ENCODE assay signal across 18 cellular contexts in the genomic region with DNA sequence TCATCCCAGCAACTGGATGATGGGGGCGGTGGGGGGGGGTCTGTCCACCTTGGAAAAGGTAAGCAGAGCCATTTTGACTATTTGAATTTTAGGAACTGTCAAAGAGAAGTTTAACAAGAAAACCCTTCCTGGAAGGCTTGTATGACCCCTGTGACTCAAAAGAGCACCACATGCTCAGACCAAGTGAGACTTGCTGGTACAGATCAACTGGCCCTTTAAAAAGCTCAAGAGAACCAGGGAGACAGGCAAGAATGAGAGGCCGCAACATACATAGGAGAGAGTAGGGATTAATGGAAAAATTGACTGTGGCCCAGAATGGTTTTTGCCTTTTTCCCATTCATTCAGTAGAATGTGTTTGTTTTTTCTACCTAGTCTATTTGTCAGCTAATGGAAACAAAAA. TPM values are rescaled to one million over a fixed set of nuclear protein-coding genes. Genes with fewer than 3 reads are reported as not detected.
DNase-seq lines count a peak whose midpoint lies in the region; ATAC-seq, FAIRE-seq and TF ChIP-seq lines count a peak whose summit lies in the region.
"Had no signal": no experiment of that assay in that cellular context is flagged by ENCODE, and none has a peak within 500 bp of the region (broad histone marks: within the 10 kb centered on the region; RNA-seq: fewer than 3 reads in every experiment).

No MANE protein-coding gene starts in this region.

- no peak for DNase-seq in CD4-positive, alpha-beta T cell
- peak; percentile 20 for DNase-seq in ELR (ENCODE audit: low read depth)
- no peak for DNase-seq in RWPE2 (ENCODE audit: low spot score)
- no peak for DNase-seq in endothelial cell of umbilical vein (ENCODE audit: low read depth, low spot score)
- DNase-seq in NCI-H1092 treated with DMSO at 0.1 percent for 48 hours (lab: John Stamatoyannopoulos, UW): no peak
- DNase-seq: EL, MM.1S, NCI-H1105, NCI-H146, NCI-H2029, NCI-H2171 treated with DMSO at 0.1 percent for 48 hours, NCI-H524 treated with DMSO at 0.1 percent for 48 hours, OCI-M1, Right ventricle myocardium superior, T-helper 2 cell had no signal

- no peaks in the 10 kb centered on the region for H3K27me3 ChIP-seq in CD4-positive, alpha-beta T cell (ENCODE audit: control insufficient read depth, insufficient read depth, low read length)
- no peaks in the 10 kb centered on the region for H3K27me3 ChIP-seq in RWPE2 (ENCODE audit: insufficient read depth, poor library complexity, severe bottlenecking)
- no peaks in the 10 kb centered on the region for H3K27me3 ChIP-seq in endothelial cell of umbilical vein (ENCODE audit: control insufficient read depth in 2 of 2, insufficient read depth in 2 of 2, low read length in 2 of 2)
- H3K27me3 ChIP-seq: BLaER1 treated with 17β-estradiol and CSF1 and Interleukin-3, amounts not matched to agents 10 nM and 100 nM had no signal

- no peaks in the 10 kb centered on the region for H3K9me3 ChIP-seq in CD4-positive, alpha-beta T cell (ENCODE audit: control insufficient read depth, low read length)
- H3K9me3 ChIP-seq in RWPE2 (ENCODE audit: severe bottlenecking) (no peaks in the 10 kb centered on the region), endothelial cell of umbilical vein (replicated peaks; ENCODE audit: control insufficient read depth, insufficient read depth, low read length) (no peaks in the 10 kb centered on the region)

- no TSS peak for BruUV-seq in endothelial cell of umbilical vein (replicated peaks; lab: Mats Ljungman, UMichigan)

- H3K4me3 ChIP-seq in RWPE2 (ENCODE audit: severe bottlenecking): no peak overlapping the region
- no peak overlapping the region for H3K4me3 ChIP-seq in endothelial cell of umbilical vein (replicated peaks in 1 of 3; ENCODE audit: insufficient read depth in 1 of 3, low read depth in 1 of 3, low read length in 3 of 3)
- H3K4me3 ChIP-seq: BLaER1 treated with 17β-estradiol and CSF1 and Interleukin-3, amounts not matched to agents 10 nM and 100 nM had no signal

- H3K4me2 ChIP-seq in endothelial cell of umbilical vein (ENCODE audit: insufficient read depth, low read length): no peak overlapping the region
- H3K4me2 ChIP-seq: BLaER1 treated with 17β-estradiol and CSF1 and Interleukin-3, amounts not matched to agents 10 nM and 100 nM had no signal

- no peaks in the 10 kb centered on the region for H3K4me1 ChIP-seq in RWPE2 (ENCODE audit: insufficient read depth, poor library complexity, severe bottlenecking)
- H3K4me1 ChIP-seq in endothelial cell of umbilical vein (ENCODE audit: control insufficient read depth, extremely low read depth, insufficient read depth, low read length): no peaks in the 10 kb centered on the region

- dilution Hi-C loops in endothelial cell of umbilical vein (cut with MboI; ENCODE audit: extremely low pct_ligation_motif_present, low sequenced_read_pairs): no loop called here

- H3K4me3 Mint-ChIP-seq in CD4-positive, alpha-beta T cell: no peak overlapping the region

- H3K27me3 Mint-ChIP-seq in CD4-positive, alpha-beta T cell: no peaks in the 10 kb centered on the region

- no peak overlapping the region for H2AFZ ChIP-seq in endothelial cell of umbilical vein (ENCODE audit: low read depth, low read length)

- no peak overlapping the region for H3K27ac ChIP-seq in CD4-positive, alpha-beta T cell (ENCODE audit: low read depth, low read length)
- no peak overlapping the region for H3K27ac ChIP-seq in RWPE2 (ENCODE audit: poor library complexity, severe bottlenecking)
- H3K27ac ChIP-seq in endothelial cell of umbilical vein (ENCODE audit: insufficient read depth, low read depth, low read length): no peak overlapping the region
- H3K27ac ChIP-seq: BLaER1 treated with 17β-estradiol and CSF1 and Interleukin-3, amounts not matched to agents 10 nM and 100 nM had no signal

- H3K9ac ChIP-seq in endothelial cell of umbilical vein (replicated peaks; ENCODE audit: extremely low read depth, insufficient read depth, low read length): no peak overlapping the region
- H3K9ac ChIP-seq: BLaER1 treated with 17β-estradiol and CSF1 and Interleukin-3, amounts not matched to agents 10 nM and 100 nM had no signal

- H4K20me1 ChIP-seq in endothelial cell of umbilical vein (replicated peaks; ENCODE audit: control insufficient read depth, extremely low read depth, insufficient read depth, low read length): no peaks in the 10 kb centered on the region
- H4K20me1 ChIP-seq: BLaER1 treated with 17β-estradiol and CSF1 and Interleukin-3, amounts not matched to agents 10 nM and 100 nM had no signal

- peaks cover 6% of the 10 kb centered on the region for H3K36me3 ChIP-seq in RWPE2 (ENCODE audit: low read depth)
- no peaks in the 10 kb centered on the region for H3K36me3 ChIP-seq in endothelial cell of umbilical vein (ENCODE audit: control insufficient read depth in 2 of 2, extremely low read depth in 1 of 2, insufficient read depth in 2 of 2, low read length in 2 of 2)

- H3K4me1 Mint-ChIP-seq in CD4-positive, alpha-beta T cell (ENCODE audit: low read depth): no peaks in the 10 kb centered on the region

- CTCF ChIA-PET in CD4-positive, alpha-beta T cell (lab: Charles Lee): no interaction called here
- CTCF ChIA-PET in endothelial cell of umbilical vein (lab: Charles Lee): interaction anchor here (2.4 kb wide), 1 partner anchor 30 kb away, joined by 9 read pairs; no protein-coding TSS in a partner anchor

- TF ChIP-seq CTCF in CD4-positive, alpha-beta T cell (IDR thresholded peaks at IDR 0.05): no peak
- TF ChIP-seq CTCF in RWPE2 (IDR thresholded peaks at IDR 0.05; ENCODE audit: poor library complexity, severe bottlenecking) (no peak), endothelial cell of umbilical vein (IDR thresholded peaks at IDR 0.05; ENCODE audit: extremely low read depth in 1 of 2, insufficient read depth in 1 of 2, low read depth in 1 of 2, low read length in 2 of 2) (no peak)

- TF ChIP-seq POLR2A in endothelial cell of umbilical vein (IDR thresholded peaks at IDR 0.05; ENCODE audit: low read depth, low read length): peak; percentile 22

- POLR2A ChIA-PET in CD4-positive, alpha-beta T cell (lab: Charles Lee): no interaction called here
- POLR2A ChIA-PET in endothelial cell of umbilical vein (lab: Charles Lee): no interaction called here

- intact Hi-C loops in CD4-positive, alpha-beta T cell (cut with DNase I, micrococcal nuclease): no loop called here
- intact Hi-C loops in endothelial cell of umbilical vein (cut with micrococcal nuclease): no loop called here

- H3K36me3 Mint-ChIP-seq in CD4-positive, alpha-beta T cell (ENCODE audit: low read depth): peaks cover 5% of the 10 kb centered on the region

- peaks cover 3% of the 10 kb centered on the region for H3K9me3 Mint-ChIP-seq in CD4-positive, alpha-beta T cell

- no peaks in the 10 kb centered on the region for H3K9me1 ChIP-seq in endothelial cell of umbilical vein (replicated peaks; ENCODE audit: control insufficient read depth, extremely low read depth, insufficient read depth, low read length)

- H3K27ac Mint-ChIP-seq in CD4-positive, alpha-beta T cell: peak overlapping the region; percentile 8

- FAIRE-seq in endothelial cell of umbilical vein (lab: Jason Lieb, UNC): no peak

- no peaks in the 10 kb centered on the region for H3K79me2 ChIP-seq in endothelial cell of umbilical vein (ENCODE audit: control insufficient read depth, insufficient read depth, low read length)

- ATAC-seq in CD4-positive, alpha-beta T cell (ENCODE audit: poor library complexity): no peak
- ATAC-seq in RWPE2 (ENCODE audit: low read depth) (0 out of 3 replicates have a peak, but pooled peaks have one; percentile 36), GM18519 (IDR thresholded peaks at IDR 0.05; ENCODE audit: low FRiP score, unreplicated experiment) (no peak), HG03342 (IDR thresholded peaks at IDR 0.05; ENCODE audit: unreplicated experiment) (no peak)

TF ChIP-seq in endothelial cell of umbilical vein, 7 proteins besides CTCF, POLR2A, EP300 and RAD21 (continues in another document):
- TF ChIP-seq, protein P1, sequence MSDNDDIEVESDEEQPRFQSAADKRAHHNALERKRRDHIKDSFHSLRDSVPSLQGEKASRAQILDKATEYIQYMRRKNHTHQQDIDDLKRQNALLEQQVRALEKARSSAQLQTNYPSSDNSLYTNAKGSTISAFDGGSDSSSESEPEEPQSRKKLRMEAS (IDR thresholded peaks at IDR 0.05; ENCODE audit: insufficient read depth, insufficient read length): no peak
- TF ChIP-seq POLR2AphosphoS5 (IDR thresholded peaks at IDR 0.05; ENCODE audit: insufficient read depth, low read depth, low read length) (no peak), MYC (IDR thresholded peaks at IDR 0.05; ENCODE audit: low read depth, low read length) (no peak)

RNA-seq across cellular contexts. Expression of gene ATP8A2, which starts 26.2 kb away (rescaled TPM):
- total RNA-seq in CD4-positive, alpha-beta T cell: under 1 TPM; 0.22 to 0.36 TPM
- total RNA-seq in endothelial cell of umbilical vein: 0.35 and 0.49 TPM in 2 replicates
- 0.11 and 0.14 TPM in 2 replicates for polyA plus RNA-seq in endothelial cell of umbilical vein
- polyA plus RNA-seq in endothelial cell of umbilical vein (2011; cell fraction: cytosol; rRNA removed): 0.14 and 0.17 TPM in 2 replicates
- polyA plus RNA-seq in endothelial cell of umbilical vein (2011; cell fraction: nucleus; rRNA removed): 0.10 and 0.11 TPM in 2 replicates
- 0.01 and 0.09 TPM in 2 replicates for polyA plus RNA-seq in endothelial cell of umbilical vein (2012)
- 0.05 and 0.13 TPM in 2 replicates for polyA minus RNA-seq in endothelial cell of umbilical vein
- not detected for polyA minus RNA-seq in endothelial cell of umbilical vein (2011; cell fraction: cytosol; rRNA and poly(A)+ RNA removed)
- 0.05 and 0.14 TPM in 2 replicates for polyA minus RNA-seq in endothelial cell of umbilical vein (2011; cell fraction: nucleus; rRNA and poly(A)+ RNA removed)

RNA-seq across cellular contexts. Expression of gene NUP58, which starts 44.1 kb away (rescaled TPM):
- total RNA-seq in CD4-positive, alpha-beta T cell: 10 to 100 TPM; 56.5 to 60.9 TPM
- total RNA-seq in endothelial cell of umbilical vein: 49.6 and 59.2 TPM in 2 replicates
- 27.2 and 28.5 TPM in 2 replicates for polyA plus RNA-seq in endothelial cell of umbilical vein
- polyA plus RNA-seq in endothelial cell of umbilical vein (2011; cell fraction: cytosol; rRNA removed): 18.6 and 20.3 TPM in 2 replicates
- 23.2 and 33.8 TPM in 2 replicates for polyA plus RNA-seq in endothelial cell of umbilical vein (2011; cell fraction: nucleus; rRNA removed)
- 19.6 and 26.4 TPM in 2 replicates for polyA plus RNA-seq in endothelial cell of umbilical vein (2012)
- 65.4 and 77.9 TPM in 2 replicates for polyA minus RNA-seq in endothelial cell of umbilical vein
- 23.9 TPM for polyA minus RNA-seq in endothelial cell of umbilical vein (2011; cell fraction: cytosol; rRNA and poly(A)+ RNA removed)
- 37.9 and 48.1 TPM in 2 replicates for polyA minus RNA-seq in endothelial cell of umbilical vein (2011; cell fraction: nucleus; rRNA and poly(A)+ RNA removed)

RNA-seq across cellular contexts. Expression of gene MTMR6, which starts 58.3 kb away (rescaled TPM):
- total RNA-seq in CD4-positive, alpha-beta T cell: 10 to 100 TPM; 33.3 to 34.2 TPM
- 20.9 and 21.7 TPM in 2 replicates for total RNA-seq in endothelial cell of umbilical vein
- polyA plus RNA-seq in endothelial cell of umbilical vein: 7.3 and 10.2 TPM in 2 replicates
- 10.1 and 10.3 TPM in 2 replicates for polyA plus RNA-seq in endothelial cell of umbilical vein (2011; cell fraction: cytosol; rRNA removed)
- polyA plus RNA-seq in endothelial cell of umbilical vein (2011; cell fraction: nucleus; rRNA removed): 8.9 and 13.2 TPM in 2 replicates
- polyA plus RNA-seq in endothelial cell of umbilical vein (2012): 16.4 and 22.2 TPM in 2 replicates
- 12.2 and 12.5 TPM in 2 replicates for polyA minus RNA-seq in endothelial cell of umbilical vein
- 8.2 TPM for polyA minus RNA-seq in endothelial cell of umbilical vein (2011; cell fraction: cytosol; rRNA and poly(A)+ RNA removed)
- 11.2 and 15.6 TPM in 2 replicates for polyA minus RNA-seq in endothelial cell of umbilical vein (2011; cell fraction: nucleus; rRNA and poly(A)+ RNA removed)
